Comparison of ENCODE assay signal across 9 cellular contexts in genomic region chr21:38268859-38269566, GRCh38. TPM values are rescaled to one million over a fixed set of nuclear protein-coding genes. Genes with fewer than 3 reads are reported as not detected.
DNase-seq lines count a peak whose midpoint lies in the region; ATAC-seq and TF ChIP-seq lines count a peak whose summit lies in the region.
"Had no signal": no experiment of that assay in that cellular context is flagged by ENCODE, and none has a peak within 500 bp of the region (broad histone marks: within the 10 kb centered on the region; RNA-seq: fewer than 3 reads in every experiment).

No MANE protein-coding gene starts in this region.

- H3K36me3 ChIP-seq in thyroid gland (no peaks in the 10 kb centered on the region), endodermal cell (ENCODE audit: control insufficient read depth, insufficient read depth, low read length) (no peaks in the 10 kb centered on the region)

- no peaks in the 10 kb centered on the region for H3K27me3 Mint-ChIP-seq in activated naive CD4-positive, alpha-beta T cell treated with anti-CD3 and anti-CD28 coated beads for 36 hours (ENCODE audit: low read depth)
- H3K27me3 Mint-ChIP-seq in dendritic cell treated with granulocyte-macrophage colony-stimulating factor and Interleukin-4, amounts not matched to agents 40 ng/mL and 50 ng/mL, for 4 days: no peaks in the 10 kb centered on the region
- H3K27me3 Mint-ChIP-seq in endodermal cell (ENCODE audit: insufficient read depth): peaks cover 2% of the 10 kb centered on the region

- H3K4me3 Mint-ChIP-seq in activated naive CD4-positive, alpha-beta T cell treated with anti-CD3 and anti-CD28 coated beads for 36 hours: no peak overlapping the region
- no peak overlapping the region for H3K4me3 Mint-ChIP-seq in dendritic cell treated with granulocyte-macrophage colony-stimulating factor and Interleukin-4, amounts not matched to agents 40 ng/mL and 50 ng/mL, for 4 days
- H3K4me3 Mint-ChIP-seq in endodermal cell: no peak overlapping the region

- no peaks in the 10 kb centered on the region for H3K9me3 ChIP-seq in thyroid gland
- no peaks in the 10 kb centered on the region for H3K9me3 ChIP-seq in endodermal cell (ENCODE audit: control insufficient read depth, low read length)

- TF ChIP-seq POLR2A in thyroid gland (IDR thresholded peaks at IDR 0.05): no peak

- no peak overlapping the region for H3K9ac ChIP-seq in endodermal cell (ENCODE audit: extremely low read depth, low read length, poor library complexity, severe bottlenecking)

- H3K4me3 ChIP-seq in thyroid gland (replicated peaks in 1 of 3) (no peak overlapping the region), endodermal cell (ENCODE audit: low read length) (no peak overlapping the region)

- no peak for DNase-seq in activated naive CD4-positive, alpha-beta T cell treated with anti-CD3 and anti-CD28 coated beads for 36 hours
- no peak for DNase-seq in activated naive CD4-positive, alpha-beta T cell treated with anti-CD3 and anti-CD28 coated beads, Interleukin-2, amount 50 U/mL, for 16 hours
- DNase-seq in thyroid gland (no peak), endodermal cell (no peak), H4 (ENCODE audit: low spot score) (no peak)

- peaks cover 39 to 44% of the 10 kb centered on the region in 2 donors for H3K4me1 ChIP-seq in thyroid gland
- H3K4me1 ChIP-seq in endodermal cell (ENCODE audit: control insufficient read depth, insufficient read depth, low read length): peaks cover 6% of the 10 kb centered on the region

- H3K4me1 Mint-ChIP-seq in activated naive CD4-positive, alpha-beta T cell treated with anti-CD3 and anti-CD28 coated beads for 36 hours (ENCODE audit: low read depth): peaks cover 37% of the 10 kb centered on the region
- peaks cover 67% of the 10 kb centered on the region for H3K4me1 Mint-ChIP-seq in dendritic cell treated with granulocyte-macrophage colony-stimulating factor and Interleukin-4, amounts not matched to agents 40 ng/mL and 50 ng/mL, for 4 days (ENCODE audit: low read depth)
- H3K4me1 Mint-ChIP-seq in endodermal cell: peaks cover 15% of the 10 kb centered on the region

- H3K36me3 Mint-ChIP-seq in activated naive CD4-positive, alpha-beta T cell treated with anti-CD3 and anti-CD28 coated beads for 36 hours (ENCODE audit: low read depth): no peaks in the 10 kb centered on the region
- H3K36me3 Mint-ChIP-seq in dendritic cell treated with granulocyte-macrophage colony-stimulating factor and Interleukin-4, amounts not matched to agents 40 ng/mL and 50 ng/mL, for 4 days (ENCODE audit: low read depth): no peaks in the 10 kb centered on the region
- H3K36me3 Mint-ChIP-seq in endodermal cell (ENCODE audit: low read depth): no peaks in the 10 kb centered on the region

- peak; percentile 36 for ATAC-seq in HG02885 (IDR thresholded peaks at IDR 0.05; ENCODE audit: poor library complexity, unreplicated experiment)
- no peak for ATAC-seq in esophagus mucosa

- 29 to 43% methylated on average over 5 of the region's 5 CpGs for WGBS in thyroid gland, 2 donors
- 84 to 88% methylated on average over 4 to 5 of the region's 5 CpGs for WGBS in endodermal cell (ENCODE audit: insufficient coverage in 1 of 2, insufficient read length in 1 of 2), 2 experiments

- H3K9me3 Mint-ChIP-seq in activated naive CD4-positive, alpha-beta T cell treated with anti-CD3 and anti-CD28 coated beads for 36 hours: no peaks in the 10 kb centered on the region
- H3K9me3 Mint-ChIP-seq in dendritic cell treated with granulocyte-macrophage colony-stimulating factor and Interleukin-4, amounts not matched to agents 40 ng/mL and 50 ng/mL, for 4 days: peaks cover 1% of the 10 kb centered on the region
- no peaks in the 10 kb centered on the region for H3K9me3 Mint-ChIP-seq in endodermal cell

- intact Hi-C loops in activated naive CD4-positive, alpha-beta T cell treated with anti-CD3 and anti-CD28 coated beads for 36 hours (cut with micrococcal nuclease): loop anchor here (1.0 kb wide), 1 partner anchor 25 kb away; no protein-coding TSS in a partner anchor
- intact Hi-C loops in dendritic cell treated with granulocyte-macrophage colony-stimulating factor and Interleukin-4, amounts not matched to agents 40 ng/mL and 50 ng/mL, for 4 days (cut with micrococcal nuclease): no loop called here
- intact Hi-C loops in thyroid gland (cut with DNase I): no loop called here

- H3K27me3 ChIP-seq in thyroid gland (no peaks in the 10 kb centered on the region), endodermal cell (ENCODE audit: control insufficient read depth, insufficient read depth, low read length, poor library complexity, severe bottlenecking) (no peaks in the 10 kb centered on the region)

- H3K27ac ChIP-seq in thyroid gland (peak overlapping the region; percentile 45 to 92 (median 86)), endodermal cell (ENCODE audit: low read depth, low read length) (no peak overlapping the region)

- TF ChIP-seq CTCF in thyroid gland (IDR thresholded peaks at IDR 0.05): no peak
- TF ChIP-seq CTCF in endodermal cell (conservative IDR thresholded peaks at IDR 0.05): no peak

- CTCF ChIA-PET in activated naive CD4-positive, alpha-beta T cell treated with anti-CD3 and anti-CD28 coated beads for 36 hours (lab: Charles Lee): interaction anchor here (0.6 to 1.5 kb wide), 4 partner anchors 23 to 83 kb away, joined by 3 to 4 read pairs (median 3); no protein-coding TSS in a partner anchor

- peak overlapping the region; percentile 26 for H3K27ac Mint-ChIP-seq in activated naive CD4-positive, alpha-beta T cell treated with anti-CD3 and anti-CD28 coated beads for 36 hours
- peak overlapping the region; percentile 71 for H3K27ac Mint-ChIP-seq in dendritic cell treated with granulocyte-macrophage colony-stimulating factor and Interleukin-4, amounts not matched to agents 40 ng/mL and 50 ng/mL, for 4 days
- no peak overlapping the region for H3K27ac Mint-ChIP-seq in endodermal cell

RNA-seq across cellular contexts. Expression of gene KCNJ15, which starts 12.2 kb away (rescaled TPM):
- total RNA-seq in activated naive CD4-positive, alpha-beta T cell treated with anti-CD3 and anti-CD28 coated beads for 36 hours: under 1 TPM; 0.60 to 0.96 TPM
- total RNA-seq in thyroid gland (10 to 100 TPM; 29.2 to 71.2 (median 59.5) TPM), endodermal cell (not detected), esophagus mucosa (15.5 TPM)
- not detected for polyA plus RNA-seq in endodermal cell (2013, experiment 1 of 2)
- not detected for polyA plus RNA-seq in endodermal cell (2013, experiment 2 of 2)
- total RNA-seq in H4 (2014; rRNA removed; shearing (Covaris generic)): 0.06 TPM in 1 of 2 replicates, not detected in the other
- total RNA-seq: G401 had no signal
